9 cellular contexts compared by ENCODE assay signal in genomic region chr2:184004289-184004944, GRCh38.
DNase-seq lines count a peak whose midpoint lies in the region; ATAC-seq and TF ChIP-seq lines count a peak whose summit lies in the region.
"Had no signal": no experiment of that assay in that cellular context is flagged by ENCODE, and none has a peak within 500 bp of the region (broad histone marks: within the 10 kb centered on the region; RNA-seq: fewer than 3 reads in every experiment).

No MANE protein-coding gene starts in this region.

- peak; percentile 94 for ATAC-seq in GM18505 (IDR thresholded peaks at IDR 0.05; ENCODE audit: unreplicated experiment)
- peak; percentile 83 for ATAC-seq in GM21447 (IDR thresholded peaks at IDR 0.05; ENCODE audit: unreplicated experiment)
- peak; percentile 75 for ATAC-seq in HG03196 (IDR thresholded peaks at IDR 0.05; ENCODE audit: unreplicated experiment)

- no peak for DNase-seq in chondrocyte (ENCODE audit: low spot score)
- DNase-seq in COLO829 (ENCODE audit: low spot score) = no peak
- no peak for DNase-seq in NCI-H345 treated with DMSO at 0.1 percent for 48 hours (lab: John Stamatoyannopoulos, UW; ENCODE audit: unreplicated experiment)
- no peak for DNase-seq in midbrain (lab: John Stamatoyannopoulos, UW)
- no peak for DNase-seq in NCI-H526 (lab: John Stamatoyannopoulos, UW)
- DNase-seq: NCI-H748 treated with DMSO at 0.1 percent for 48 hours had no signal

- H3K36me3 Mint-ChIP-seq in chondrocyte (ENCODE audit: low read depth) = no peaks in the 10 kb centered on the region

- H3K4me1 Mint-ChIP-seq in chondrocyte (ENCODE audit: low read depth) = peaks cover 4% of the 10 kb centered on the region

- TF ChIP-seq CTCF in chondrocyte (IDR thresholded peaks at IDR 0.05) = no peak

- no peak for TF ChIP-seq POLR2A in GM18505 (IDR thresholded peaks at IDR 0.05; ENCODE audit: borderline replicate concordance, extremely low read depth, insufficient read depth, insufficient read length)

- no peak overlapping the region for H3K4me3 Mint-ChIP-seq in chondrocyte (ENCODE audit: unreplicated experiment)

- peak overlapping the region; percentile 11 for H3K27ac Mint-ChIP-seq in chondrocyte (ENCODE audit: unreplicated experiment)

- no peaks in the 10 kb centered on the region for H3K27me3 Mint-ChIP-seq in chondrocyte (ENCODE audit: low read depth)

- H3K9me3 Mint-ChIP-seq in chondrocyte (ENCODE audit: low read depth) = no peaks in the 10 kb centered on the region
